In the genomic region with DNA sequence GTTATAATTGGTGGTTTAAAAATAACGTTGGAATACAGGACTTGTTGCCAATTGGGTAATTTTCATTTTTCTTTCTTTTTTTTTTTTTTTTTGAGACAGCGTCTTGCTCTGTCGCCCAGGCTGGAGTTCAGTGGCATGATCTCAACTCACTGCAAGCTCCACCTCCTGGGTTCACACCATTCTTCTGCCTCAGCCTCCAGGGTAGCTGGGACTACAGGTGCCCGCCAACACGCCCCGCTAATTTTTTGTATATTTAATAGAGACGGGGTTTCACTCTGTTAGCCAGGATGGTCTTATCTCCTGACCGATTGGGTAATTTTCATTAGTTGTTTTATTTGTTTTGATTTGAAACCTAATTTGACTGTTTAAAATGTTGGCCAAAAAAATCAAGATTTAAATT, we compare ENCODE assay signal across 7 cellular contexts.
DNase-seq lines count a peak whose midpoint lies in the region; ATAC-seq, FAIRE-seq and TF ChIP-seq lines count a peak whose summit lies in the region.
"Not testable (repeated sequence)": the region's sequence is repeated elsewhere in the genome, so short reads cannot be mapped to it uniquely, and the experiment has no call there.

No MANE protein-coding gene starts in this region.

- H3K4ac ChIP-seq in H1 (replicated peaks; ENCODE audit: insufficient read length, low read depth, low read length) = not testable (repeated sequence)
- H3K4ac ChIP-seq in mesendoderm (ENCODE audit: low read depth, low read length) = peak overlapping the region; percentile 12

- not testable (repeated sequence) for TF ChIP-seq EP300 in H1 (IDR thresholded peaks at IDR 0.05; ENCODE audit: borderline replicate concordance in 1 of 2, low read depth in 2 of 2, low read length in 2 of 2)

- not testable (repeated sequence) for H2BK120ac ChIP-seq in H1 (replicated peaks; ENCODE audit: low read depth, low read length); mesendoderm (ENCODE audit: low read depth, low read length)

- H3K79me1 ChIP-seq in H1 (ENCODE audit: low read depth, low read length); mesendoderm (ENCODE audit: low read length): not testable (repeated sequence)

- H4K5ac ChIP-seq in H1 (ENCODE audit: insufficient read length, low read depth, low read length) = peak overlapping the region; percentile 66
- H4K5ac ChIP-seq in mesendoderm (ENCODE audit: low read length) = not testable (repeated sequence)

- not testable (repeated sequence) for H4K20me1 ChIP-seq in GM23338 (replicated peaks; ENCODE audit: insufficient read depth); SU-DHL-6 (ENCODE audit: low read depth, low read length); H1 (replicated peaks in 1 of 2; ENCODE audit: control insufficient read depth in 1 of 2, insufficient read depth in 2 of 2, low read length in 2 of 2); endothelial cell of umbilical vein (replicated peaks; ENCODE audit: control insufficient read depth, extremely low read depth, insufficient read depth, low read length)

- H3K27me3 Mint-ChIP-seq in GM23338 (ENCODE audit: insufficient read depth, low read depth, poor library complexity) = not testable (repeated sequence)

- intact Hi-C loops in endothelial cell of umbilical vein (cut with micrococcal nuclease) = not testable (repeated sequence)

- H3K4me2 ChIP-seq in GM23338 (peak overlapping the region; percentile 39), SU-DHL-6 (ENCODE audit: low read depth, low read length, poor library complexity, severe bottlenecking) (peak overlapping the region; percentile 31)
- not testable (repeated sequence) for H3K4me2 ChIP-seq in H1 (ENCODE audit: insufficient read depth in 1 of 2, low read depth in 2 of 2, low read length in 2 of 2); endothelial cell of umbilical vein (ENCODE audit: insufficient read depth, low read length); mesendoderm (ENCODE audit: low read length)

- H2BK5ac ChIP-seq in H1 (ENCODE audit: low read depth, low read length); mesendoderm (ENCODE audit: low read length): not testable (repeated sequence)

- H3K9me3 ChIP-seq in HUES48 (ENCODE audit: control insufficient read depth, insufficient read depth, low read length); HUES64 (ENCODE audit: insufficient read depth, low read depth, low read length); SU-DHL-6 (ENCODE audit: insufficient read depth, low read length); H1 (ENCODE audit: insufficient read depth in 2 of 2, low read depth in 1 of 2, low read length in 1 of 2); endothelial cell of umbilical vein (replicated peaks; ENCODE audit: control insufficient read depth, insufficient read depth, low read length): not testable (repeated sequence)

- not testable (repeated sequence) for H3K36me3 Mint-ChIP-seq in GM23338 (ENCODE audit: low read depth)

- TF ChIP-seq POLR2A in H1 (IDR thresholded peaks at IDR 0.05; ENCODE audit: control extremely low read depth in 1 of 2, low read depth in 2 of 2, low read length in 2 of 2); endothelial cell of umbilical vein (IDR thresholded peaks at IDR 0.05; ENCODE audit: low read depth, low read length): not testable (repeated sequence)

- H3K9me2 ChIP-seq in GM23338 (ENCODE audit: insufficient read depth); SU-DHL-6 (replicated peaks; ENCODE audit: insufficient read depth, low read length): not testable (repeated sequence)

- DNase-seq in GM23338 (ENCODE audit: low spot score); H1 (ENCODE audit: low read depth in 1 of 2, low spot score in 2 of 2); endothelial cell of umbilical vein (ENCODE audit: low read depth, low spot score); mesendoderm: not testable (repeated sequence)

- H3K27me3 ChIP-seq in GM23338 (ENCODE audit: insufficient read depth); HUES48 (ENCODE audit: control insufficient read depth, insufficient read depth, low read length); HUES64 (ENCODE audit: insufficient read depth, low read length); SU-DHL-6 (ENCODE audit: low read length); H1 (replicated peaks in 1 of 4; ENCODE audit: control insufficient read depth in 3 of 4, extremely low read depth in 1 of 4, insufficient read depth in 3 of 4, low read length in 3 of 4); endothelial cell of umbilical vein (ENCODE audit: control insufficient read depth in 2 of 2, insufficient read depth in 2 of 2, low read length in 2 of 2); mesendoderm (ENCODE audit: insufficient read depth, low read length, poor library complexity): not testable (repeated sequence)

- TF ChIP-seq CTCF in GM23338 (conservative IDR thresholded peaks at IDR 0.05; ENCODE audit: low read depth in 2 of 2); SU-DHL-6 (IDR thresholded peaks at IDR 0.05; ENCODE audit: insufficient read depth, low read length, poor library complexity, severe bottlenecking); H1 (IDR thresholded peaks at IDR 0.05; ENCODE audit: control extremely low read depth in 1 of 3, insufficient read depth in 1 of 3, low read depth in 1 of 3, low read length in 3 of 3); endothelial cell of umbilical vein (IDR thresholded peaks at IDR 0.05; ENCODE audit: extremely low read depth in 1 of 2, insufficient read depth in 1 of 2, low read depth in 1 of 2, low read length in 2 of 2): not testable (repeated sequence)

- H3K4me1 Mint-ChIP-seq in GM23338 = peaks cover 51% of the 10 kb centered on the region

- H2BK20ac ChIP-seq in H1 (ENCODE audit: low read length) = not testable (repeated sequence)

- peak; percentile 27 for ATAC-seq in GM23338

- not testable (repeated sequence) for H3K23me2 ChIP-seq in H1 (ENCODE audit: low read depth, low read length)

- H3K14ac ChIP-seq in H1 (ENCODE audit: insufficient read length) = not testable (repeated sequence)

- H3K36me3 ChIP-seq in GM23338 (ENCODE audit: insufficient read depth); HUES48 (ENCODE audit: control insufficient read depth, insufficient read depth, low read length); HUES64 (ENCODE audit: insufficient read depth, low read length); SU-DHL-6 (ENCODE audit: low read length); H1 (ENCODE audit: control insufficient read depth in 2 of 4, insufficient read depth in 4 of 4, low read length in 3 of 4); endothelial cell of umbilical vein (ENCODE audit: control insufficient read depth in 2 of 2, extremely low read depth in 1 of 2, insufficient read depth in 2 of 2, low read length in 2 of 2); mesendoderm (ENCODE audit: control insufficient read depth, insufficient read depth, low read length): not testable (repeated sequence)

- CTCF ChIA-PET in H1 (lab: Charles Lee; ENCODE audit: partially characterized antibody) = interaction anchor here (3.3 kb wide), 1 partner anchor 13 kb away, joined by 9 read pairs; no protein-coding TSS in a partner anchor
- CTCF ChIA-PET in endothelial cell of umbilical vein (lab: Charles Lee) = not testable (repeated sequence)

- H3K27ac ChIP-seq in GM23338 (ENCODE audit: low read depth) = peak overlapping the region; percentile 99
- H3K27ac ChIP-seq in HUES48 (ENCODE audit: low read depth, low read length) = peak overlapping the region; percentile 79
- H3K27ac ChIP-seq in HUES64 (ENCODE audit: low read depth, low read length) = peak overlapping the region; percentile 84
- H3K27ac ChIP-seq in SU-DHL-6 (ENCODE audit: low read depth, low read length); H1 (ENCODE audit: low read depth, low read length); endothelial cell of umbilical vein (ENCODE audit: insufficient read depth, low read depth, low read length); mesendoderm (ENCODE audit: low read depth, low read length): not testable (repeated sequence)

- H3K9ac ChIP-seq in HUES48 (ENCODE audit: low read depth, low read length) (peak overlapping the region; percentile 35), HUES64 (ENCODE audit: low read depth, low read length) (peak overlapping the region; percentile 12; the same call in 1 of the 2 replicates)
- H3K9ac ChIP-seq in SU-DHL-6 (ENCODE audit: low read length); H1 (replicated peaks in 1 of 4; ENCODE audit: extremely low read depth in 1 of 4, low read depth in 3 of 4, low read length in 3 of 4); endothelial cell of umbilical vein (replicated peaks; ENCODE audit: extremely low read depth, insufficient read depth, low read length); mesendoderm (ENCODE audit: low read length): not testable (repeated sequence)

- H3F3A ChIP-seq in GM23338 (replicated peaks; ENCODE audit: low read depth); SU-DHL-6 (ENCODE audit: insufficient read depth): not testable (repeated sequence)

- H3K79me2 ChIP-seq in GM23338 (replicated peaks; ENCODE audit: insufficient read depth); SU-DHL-6 (ENCODE audit: insufficient read depth, low read length); H1 (ENCODE audit: control insufficient read depth in 1 of 2, insufficient read depth in 2 of 2, low read length in 2 of 2); endothelial cell of umbilical vein (ENCODE audit: control insufficient read depth, insufficient read depth, low read length); mesendoderm (ENCODE audit: control insufficient read depth, insufficient read depth, low read length): not testable (repeated sequence)

- H4K8ac ChIP-seq in H1 (ENCODE audit: extremely low read depth, insufficient read depth, low read length); mesendoderm (ENCODE audit: low read depth, low read length): not testable (repeated sequence)

- not testable (repeated sequence) for H2AK5ac ChIP-seq in H1 (ENCODE audit: low read depth, low read length); mesendoderm (ENCODE audit: low read length)

- TF ChIP-seq RAD21 in H1 (IDR thresholded peaks at IDR 0.05 in 1 of 2, conservative IDR thresholded peaks at IDR 0.05 in 1 of 2; ENCODE audit: low read depth in 2 of 2, low read length in 2 of 2) = not testable (repeated sequence)

- not testable (repeated sequence) for H3K4me3 Mint-ChIP-seq in GM23338

- H3K9me3 Mint-ChIP-seq in GM23338 = not testable (repeated sequence)

- not testable (repeated sequence) for H4K91ac ChIP-seq in H1 (replicated peaks; ENCODE audit: insufficient read length, low read length)

- not testable (repeated sequence) for H3K9me1 ChIP-seq in endothelial cell of umbilical vein (replicated peaks; ENCODE audit: control insufficient read depth, extremely low read depth, insufficient read depth, low read length)

- dilution Hi-C loops in endothelial cell of umbilical vein (cut with MboI; ENCODE audit: extremely low pct_ligation_motif_present, low sequenced_read_pairs) = not testable (repeated sequence)

- not testable (repeated sequence) for H2BK12ac ChIP-seq in H1 (ENCODE audit: low read depth, low read length)

- H3K4me3 ChIP-seq in GM23338 (peak overlapping the region; percentile 3; the same call in 1 of the 2 replicates), H1 (ENCODE audit: extremely low read depth in 1 of 4, insufficient read depth in 2 of 4, low read depth in 3 of 4, low read length in 4 of 4) (peak overlapping the region in 1 of 4 experiments; percentile 2; a peak in 1 of 8 replicates)
- not testable (repeated sequence) for H3K4me3 ChIP-seq in HUES48 (ENCODE audit: low read depth, low read length); HUES64 (ENCODE audit: low read length); SU-DHL-6 (ENCODE audit: insufficient read depth, low read length, poor library complexity, severe bottlenecking); endothelial cell of umbilical vein (replicated peaks in 1 of 3; ENCODE audit: insufficient read depth in 1 of 3, low read depth in 1 of 3, low read length in 3 of 3); mesendoderm (ENCODE audit: low read length)

- H3K27ac Mint-ChIP-seq in GM23338 = peak overlapping the region; percentile 90; the same call in 1 of the 2 replicates

- BruUV-seq in endothelial cell of umbilical vein (replicated peaks; lab: Mats Ljungman, UMichigan) = not testable (repeated sequence)

- not testable (repeated sequence) for H3K56ac ChIP-seq in H1 (replicated peaks; ENCODE audit: insufficient read length, low read depth, low read length); mesendoderm (ENCODE audit: low read length)

- not testable (repeated sequence) for H2AFZ ChIP-seq in GM23338; SU-DHL-6 (ENCODE audit: low read depth, low read length, severe bottlenecking); H1 (ENCODE audit: low read length); endothelial cell of umbilical vein (ENCODE audit: low read depth, low read length)

- H3K4me1 ChIP-seq in GM23338 (ENCODE audit: insufficient read depth) (peaks cover 39% of the 10 kb centered on the region), HUES48 (ENCODE audit: control insufficient read depth, insufficient read depth, low read length) (peaks cover 41% of the 10 kb centered on the region), HUES64 (ENCODE audit: insufficient read depth, low read length) (peaks cover 42% of the 10 kb centered on the region), H1 (replicated peaks in 1 of 4; ENCODE audit: control insufficient read depth in 3 of 4, insufficient read depth in 4 of 4, low read length in 3 of 4) (peaks cover 0 to 18% (median 13%) of the 10 kb centered on the region in 4 experiments)
- not testable (repeated sequence) for H3K4me1 ChIP-seq in endothelial cell of umbilical vein (ENCODE audit: control insufficient read depth, extremely low read depth, insufficient read depth, low read length); mesendoderm (ENCODE audit: control insufficient read depth, low read depth, low read length)

- whole genome bisulfite sequencing in HUES64 = 70% methylated on average over 7 of the region's 8 CpGs
- WGBS in H1 (ENCODE audit: extremely low coverage in 1 of 2, insufficient coverage in 1 of 2, insufficient read length in 1 of 2, insufficient replicate concordance in 2 of 2, low coverage in 1 of 2, low lambda C conversion rate in 2 of 2, missing lambda C conversion rate in 1 of 2), 2 experiments = 55% methylated on average over 6 of the region's 8 CpGs; no CpG with 5 or more reads in 1 of the 2 experiments
- WGBS in mesendoderm (ENCODE audit: extremely low coverage, insufficient coverage, low lambda C conversion rate) = no CpG with 5 or more reads among the region's 8 CpGs

- not testable (repeated sequence) for H3K23ac ChIP-seq in H1 (ENCODE audit: insufficient read length); mesendoderm (ENCODE audit: low read length)

- POLR2A ChIA-PET in H1 (lab: Charles Lee; ENCODE audit: partially characterized antibody) = interaction anchor here (0.8 to 3.1 kb wide), 5 partner anchors 13 to 163 kb away, joined by 3 to 20 read pairs (median 5); no protein-coding TSS in a partner anchor
- POLR2A ChIA-PET in endothelial cell of umbilical vein (lab: Charles Lee) = not testable (repeated sequence)

- FAIRE-seq in H1 (lab: Jason Lieb, UNC) = not testable (repeated sequence)
- peak; percentile 4 for FAIRE-seq in endothelial cell of umbilical vein (lab: Jason Lieb, UNC)

- H3K18ac ChIP-seq in H1 (ENCODE audit: extremely low read depth, low read length) = not testable (repeated sequence)
- peak overlapping the region; percentile 68 for H3K18ac ChIP-seq in mesendoderm (ENCODE audit: low read length)

- not testable (repeated sequence) for H2BK15ac ChIP-seq in H1 (ENCODE audit: low read length); mesendoderm (replicated peaks; ENCODE audit: low read depth)
